8 cellular contexts compared by ENCODE assay signal in genomic region chr17:82767041-82767754, GRCh38. TPM values are rescaled to one million over a fixed set of nuclear protein-coding genes. Genes with fewer than 3 reads are reported as not detected.
A peak's percentile ranks its signal among the peaks of the same experiment; 100 is the strongest.
DNase-seq lines count a peak whose midpoint lies in the region; ATAC-seq and TF ChIP-seq lines count a peak whose summit lies in the region.

No MANE protein-coding gene starts in this region.

- CTCF ChIA-PET in activated CD8-positive, alpha-beta T cell treated with anti-CD3 and anti-CD28 coated beads, Interleukin-2, amount 10 ng/mL, durations not matched to agents 7 days and 5 days (lab: Charles Lee) = interaction anchor here (0.7 to 1.6 kb wide), 5 partner anchors 8 to 99 kb away, joined by 3 to 8 read pairs (median 4); no protein-coding TSS in a partner anchor

- H3K9me3 Mint-ChIP-seq in activated CD8-positive, alpha-beta T cell treated with anti-CD3 and anti-CD28 coated beads, Interleukin-2, amount 10 ng/mL, durations not matched to agents 7 days and 5 days (ENCODE audit: insufficient read depth) = no peaks in the 10 kb centered on the region

- H3K27ac ChIP-seq in MM.1S (ENCODE audit: low read length) = no peak overlapping the region

- no peak overlapping the region for H3K9ac ChIP-seq in MM.1S (ENCODE audit: low read length)

- H3K4me3 Mint-ChIP-seq in activated CD8-positive, alpha-beta T cell treated with anti-CD3 and anti-CD28 coated beads, Interleukin-2, amount 10 ng/mL, durations not matched to agents 7 days and 5 days = no peak overlapping the region

- no peaks in the 10 kb centered on the region for H4K20me1 ChIP-seq in MM.1S (ENCODE audit: insufficient read depth, low read length)

- POLR2A ChIA-PET in activated CD8-positive, alpha-beta T cell treated with anti-CD3 and anti-CD28 coated beads, Interleukin-2, amount 10 ng/mL, durations not matched to agents 7 days and 5 days (lab: Charles Lee) = no interaction called here

- no peaks in the 10 kb centered on the region for H3K4me1 ChIP-seq in MM.1S (ENCODE audit: low read length)

- H3K27ac Mint-ChIP-seq in activated CD8-positive, alpha-beta T cell treated with anti-CD3 and anti-CD28 coated beads, Interleukin-2, amount 10 ng/mL, durations not matched to agents 7 days and 5 days = no peak overlapping the region

- H3K9me2 ChIP-seq in MM.1S (replicated peaks; ENCODE audit: insufficient read depth, low read length) = no peaks in the 10 kb centered on the region

- TF ChIP-seq CTCF in MM.1S (IDR thresholded peaks at IDR 0.05; ENCODE audit: low read length) = peak; percentile 56

- peaks cover 5% of the 10 kb centered on the region; the same call in 1 of the 2 replicates for H3K36me3 ChIP-seq in MM.1S (replicated peaks; ENCODE audit: insufficient read depth, low read length)

- H3K27me3 Mint-ChIP-seq in activated CD8-positive, alpha-beta T cell treated with anti-CD3 and anti-CD28 coated beads, Interleukin-2, amount 10 ng/mL, durations not matched to agents 7 days and 5 days (ENCODE audit: low read depth) = no peaks in the 10 kb centered on the region

- H3F3A ChIP-seq in MM.1S (ENCODE audit: insufficient read depth, low read length) = no peaks in the 10 kb centered on the region

- DNase-seq in DMS53 treated with DMSO at 0.1 percent for 48 hours (lab: John Stamatoyannopoulos, UW; ENCODE audit: unreplicated experiment) (peak; percentile 44), MM.1S (no peak), glomerular visceral epithelial cell (ENCODE audit: extremely low spot score) (peak; percentile 27), retina (peak; percentile 29), NCI-H1417 treated with DMSO at 0.1 percent for 48 hours (lab: John Stamatoyannopoulos, UW) (no peak), A172 (ENCODE audit: low spot score) (no peak), mesenteric fat pad (ENCODE audit: low spot score) (no peak)
- peak; percentile 51 for DNase-seq in activated CD8-positive, alpha-beta T cell treated with anti-CD3 and anti-CD28 coated beads, Interleukin-2, amount 10 ng/mL, durations not matched to agents 7 days and 5 days

- no peak overlapping the region for H3K4me3 ChIP-seq in MM.1S (ENCODE audit: low read length)

- no peak for ATAC-seq in activated CD8-positive, alpha-beta T cell treated with anti-CD3 and anti-CD28 coated beads, Interleukin-2, amount 10 ng/mL, durations not matched to agents 7 days and 5 days

- H3K4me2 ChIP-seq in MM.1S (ENCODE audit: low read depth, low read length) = no peak overlapping the region

- peaks cover 39% of the 10 kb centered on the region for H3K36me3 Mint-ChIP-seq in activated CD8-positive, alpha-beta T cell treated with anti-CD3 and anti-CD28 coated beads, Interleukin-2, amount 10 ng/mL, durations not matched to agents 7 days and 5 days (ENCODE audit: low read depth)

- no peaks in the 10 kb centered on the region for H3K27me3 ChIP-seq in MM.1S (replicated peaks; ENCODE audit: insufficient read depth, low read length)

- H3K79me2 ChIP-seq in MM.1S (ENCODE audit: low read length) = 0 out of 2 replicates have a peak, but pooled peaks cover 6% of the 10 kb centered on the region

- H3K4me1 Mint-ChIP-seq in activated CD8-positive, alpha-beta T cell treated with anti-CD3 and anti-CD28 coated beads, Interleukin-2, amount 10 ng/mL, durations not matched to agents 7 days and 5 days (ENCODE audit: low read depth) = peaks cover 16% of the 10 kb centered on the region

- no peak overlapping the region for H2AFZ ChIP-seq in MM.1S (ENCODE audit: low read length)

- H3K9me3 ChIP-seq in MM.1S (replicated peaks; ENCODE audit: insufficient read depth, low read length) = no peaks in the 10 kb centered on the region

RNA-seq across cellular contexts. Expression of gene TBCD, which starts 15.3 kb away (rescaled TPM):
- total RNA-seq in activated CD8-positive, alpha-beta T cell treated with anti-CD3 and anti-CD28 coated beads, Interleukin-2, amount 10 ng/mL, durations not matched to agents 7 days and 5 days = 100 to 1,000 TPM; 112 to 122 TPM
- 29.8 and 38.7 TPM in 2 replicates for total RNA-seq in A172 (2014; rRNA removed; shearing (Covaris generic))
- total RNA-seq in mesenteric fat pad = 128 TPM

RNA-seq across cellular contexts. Expression of gene FN3K, which starts 31.8 kb away (rescaled TPM):
- total RNA-seq in activated CD8-positive, alpha-beta T cell treated with anti-CD3 and anti-CD28 coated beads, Interleukin-2, amount 10 ng/mL, durations not matched to agents 7 days and 5 days = 1 to 10 TPM; 1.7 to 1.9 TPM
- total RNA-seq in A172 (2014; rRNA removed; shearing (Covaris generic)) = 2.1 and 2.9 TPM in 2 replicates
- 19.3 TPM for total RNA-seq in mesenteric fat pad

RNA-seq across cellular contexts. Expression of gene FN3KRP, which starts 50.7 kb away (rescaled TPM):
- total RNA-seq in activated CD8-positive, alpha-beta T cell treated with anti-CD3 and anti-CD28 coated beads, Interleukin-2, amount 10 ng/mL, durations not matched to agents 7 days and 5 days = 10 to 100 TPM; 41.8 to 43.8 TPM
- total RNA-seq in A172 (2014; rRNA removed; shearing (Covaris generic)) = 50.0 and 54.4 TPM in 2 replicates
- 20.4 TPM for total RNA-seq in mesenteric fat pad

Comparison
In these comparisons a context has a peak if more than half of its experiments do, and no peak if none do; other contexts are left out.
1. DNase-seq: peak in DMS53 treated with DMSO at 0.1 percent for 48 hours (single experiment), activated CD8-positive, alpha-beta T cell treated with anti-CD3 and anti-CD28 coated beads, Interleukin-2, amount 10 ng/mL, durations not matched to agents 7 days and 5 days (single experiment), glomerular visceral epithelial cell (single experiment) and retina (single experiment); none in MM.1S (single experiment), NCI-H1417 treated with DMSO at 0.1 percent for 48 hours (single experiment), A172 (single experiment) and mesenteric fat pad (single experiment).